19 cellular contexts compared by ENCODE assay signal in the genomic region with DNA sequence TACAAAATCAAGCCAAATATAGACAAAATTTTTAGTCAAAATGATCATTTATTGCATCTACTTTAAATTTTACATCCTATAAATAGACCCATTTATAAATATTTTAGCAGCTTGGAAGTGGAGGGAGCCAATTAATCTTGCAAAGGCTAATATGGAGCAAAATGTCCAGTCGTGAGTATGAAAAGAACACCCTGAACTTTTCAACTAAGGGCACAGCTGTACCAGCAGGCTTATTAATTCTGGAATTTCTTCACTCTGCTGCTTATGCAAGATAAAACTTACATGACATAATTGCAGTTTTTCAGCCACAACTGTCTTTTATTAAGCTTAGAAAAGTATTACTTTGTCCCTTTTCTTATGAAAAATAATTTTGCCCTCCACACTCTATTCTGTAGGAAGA. TPM values are rescaled to one million over a fixed set of nuclear protein-coding genes. Genes with fewer than 3 reads are reported as not detected.
DNase-seq lines count a peak whose midpoint lies in the region; ATAC-seq and TF ChIP-seq lines count a peak whose summit lies in the region.
"Had no signal": no experiment of that assay in that cellular context is flagged by ENCODE, and none has a peak within 500 bp of the region (broad histone marks: within the 10 kb centered on the region; RNA-seq: fewer than 3 reads in every experiment).

No MANE protein-coding gene starts in this region.

- H4K20me1 ChIP-seq in GM23248 (ENCODE audit: insufficient read depth), result no peaks in the 10 kb centered on the region

- H3K4me3 Mint-ChIP-seq in activated naive CD8-positive, alpha-beta T cell treated with anti-CD3 and anti-CD28 coated beads, Interleukin-2, amount 50 U/mL, for 24 hours, result no peak overlapping the region
- H3K4me3 Mint-ChIP-seq: mesothelial cell of epicardium had no signal

- DNase-seq in GM23248 (peak; percentile 37), choroid plexus epithelial cell (ENCODE audit: low read depth) (peak; percentile 83), iris pigment epithelial cell (ENCODE audit: low read depth) (peak; percentile 73), sciatic nerve (ENCODE audit: low spot score) (no peak), Peyer's patch (no peak), dermis blood vessel endothelial cell (no peak)
- no peak for DNase-seq in activated naive CD8-positive, alpha-beta T cell treated with anti-CD3 and anti-CD28 coated beads, Interleukin-2, amount 50 U/mL, for 24 hours
- DNase-seq: amygdala, COR-L47, GDM1, Kasumi-1, NCI-H1694 treated with DMSO at 0.1 percent for 48 hours, NCI-H446 treated with DMSO at 0.1 percent for 48 hours had no signal

- H3K36me3 ChIP-seq in GM23248 (ENCODE audit: low read depth) (no peaks in the 10 kb centered on the region), Peyer's patch (no peaks in the 10 kb centered on the region)

- H3K4me1 ChIP-seq in GM23248 (ENCODE audit: insufficient read depth), result no peaks in the 10 kb centered on the region
- H3K4me1 ChIP-seq in Peyer's patch, result no peaks in the 10 kb centered on the region

- no peaks in the 10 kb centered on the region for H3K79me2 ChIP-seq in GM23248 (ENCODE audit: insufficient read depth)

- TF ChIP-seq POLR2A in Peyer's patch (IDR thresholded peaks at IDR 0.05), result no peak

- no peak overlapping the region for H3K4me2 ChIP-seq in GM23248 (ENCODE audit: unreplicated experiment)

- 19 to 23% methylated on average over 1 of the region's 1 CpG for WGBS in GM23248 (ENCODE audit: low coverage in 1 of 2, low lambda C conversion rate in 2 of 2, missing lambda C conversion rate in 2 of 2), 2 experiments

- no peaks in the 10 kb centered on the region for H3K4me1 Mint-ChIP-seq in activated naive CD8-positive, alpha-beta T cell treated with anti-CD3 and anti-CD28 coated beads, Interleukin-2, amount 50 U/mL, for 24 hours

- no peaks in the 10 kb centered on the region for H3K9me2 ChIP-seq in GM23248 (ENCODE audit: insufficient read depth)

- H3K27me3 ChIP-seq in GM23248 (replicated peaks; ENCODE audit: insufficient read depth) (no peaks in the 10 kb centered on the region), Peyer's patch (no peaks in the 10 kb centered on the region)

- in situ Hi-C loops in GM23248 (cut with MboI), result no loop called here

- no peaks in the 10 kb centered on the region for H3K36me3 Mint-ChIP-seq in activated naive CD8-positive, alpha-beta T cell treated with anti-CD3 and anti-CD28 coated beads, Interleukin-2, amount 50 U/mL, for 24 hours (ENCODE audit: low read depth)
- H3K36me3 Mint-ChIP-seq: mesothelial cell of epicardium had no signal

- no peak overlapping the region for H2AFZ ChIP-seq in GM23248

- no peaks in the 10 kb centered on the region for H3K9me3 Mint-ChIP-seq in activated naive CD8-positive, alpha-beta T cell treated with anti-CD3 and anti-CD28 coated beads, Interleukin-2, amount 50 U/mL, for 24 hours
- H3K9me3 Mint-ChIP-seq: activated T-helper 2 cell treated with anti-CD3 and anti-CD28 coated beads, Interferon-gamma antibody, Interleukin-2, Interleukin-4, amounts not matched to agents 10 μg/mL and 5 μg/mL and 100 μg/mL, durations not matched to agents 14 hours and 24 hours and 36 hours; mesothelial cell of epicardium had no signal

- intact Hi-C loops in sciatic nerve (cut with DNase I), result no loop called here

- H3K27ac ChIP-seq in GM23248 (no peak overlapping the region), Peyer's patch (peak overlapping the region in 1 of 4 donors; percentile 32)
- H3K27ac ChIP-seq: HL-60 had no signal

- H3K4me3 ChIP-seq in GM23248 (no peak overlapping the region), choroid plexus epithelial cell (ENCODE audit: low read depth, low read length) (no peak overlapping the region), Peyer's patch (no peak overlapping the region)

- TF ChIP-seq CTCF in choroid plexus epithelial cell (conservative IDR thresholded peaks at IDR 0.05; ENCODE audit: low read depth, low read length) (no peak), Peyer's patch (IDR thresholded peaks at IDR 0.05) (no peak)

- ATAC-seq in sciatic nerve, result peak; percentile 97
- no peak for ATAC-seq in GM21737 (IDR thresholded peaks at IDR 0.05; ENCODE audit: unreplicated experiment)
- ATAC-seq in activated naive CD8-positive, alpha-beta T cell treated with anti-CD3 and anti-CD28 coated beads, Interleukin-2, amount 50 U/mL, for 24 hours, result no peak
- ATAC-seq: esophagus mucosa, SK-N-SH treated with all-trans-retinoic acid at 6 μM for 48 hours had no signal

- no peaks in the 10 kb centered on the region for H3K27me3 Mint-ChIP-seq in activated naive CD8-positive, alpha-beta T cell treated with anti-CD3 and anti-CD28 coated beads, Interleukin-2, amount 50 U/mL, for 24 hours

- H3K9me3 ChIP-seq in GM23248 (ENCODE audit: low read depth) (no peaks in the 10 kb centered on the region), Peyer's patch (no peaks in the 10 kb centered on the region)

- H3K9ac ChIP-seq in GM23248, result no peak overlapping the region

- no peak overlapping the region for H3K27ac Mint-ChIP-seq in activated naive CD8-positive, alpha-beta T cell treated with anti-CD3 and anti-CD28 coated beads, Interleukin-2, amount 50 U/mL, for 24 hours
- H3K27ac Mint-ChIP-seq: activated T-helper 2 cell treated with anti-CD3 and anti-CD28 coated beads, Interferon-gamma antibody, Interleukin-2, Interleukin-4, amounts not matched to agents 10 μg/mL and 5 μg/mL and 100 μg/mL, durations not matched to agents 14 hours and 24 hours and 36 hours had no signal

- H3F3A ChIP-seq in GM23248 (ENCODE audit: insufficient read depth), result no peaks in the 10 kb centered on the region

RNA-seq across cellular contexts. Expression of a gene that starts 22.9 kb away (rescaled TPM):
- total RNA-seq in GM23248 (2014; rRNA removed; shearing (Covaris generic)), result 42.4 and 43.3 TPM in 2 replicates
- 19.9 and 26.0 TPM in 2 replicates for polyA plus RNA-seq in GM23248 (2016; fragmentation: Nextera tagmentation; extraction: Ambion mirVana)
- total RNA-seq in sciatic nerve, result 183 TPM
- 10 to 100 TPM; 41.5 to 75.1 (median 59.3) TPM for total RNA-seq in Peyer's patch
- 23.8 and 39.2 TPM in 2 replicates for total RNA-seq in dermis blood vessel endothelial cell

RNA-seq across cellular contexts. Expression of a gene that starts 54.0 kb away (rescaled TPM):
- 0.22 TPM in 1 of 2 replicates, not detected in the other for total RNA-seq in GM23248 (2014; rRNA removed; shearing (Covaris generic))
- polyA plus RNA-seq in GM23248 (2016; fragmentation: Nextera tagmentation; extraction: Ambion mirVana), result 0.35 and 0.59 TPM in 2 replicates
- total RNA-seq in sciatic nerve (0.62 TPM), Peyer's patch (not detected), dermis blood vessel endothelial cell (under 0.01 TPM in 1 of 2 replicates, not detected in the other)
- total RNA-seq: activated T-helper 2 cell treated with anti-CD3 and anti-CD28 coated beads, Interferon-gamma antibody, Interleukin-2, Interleukin-4, amounts not matched to agents 10 μg/mL and 5 μg/mL and 100 μg/mL, durations not matched to agents 14 hours and 24 hours and 36 hours; esophagus mucosa had no signal

Comparison
In these comparisons a context has a peak if more than half of its experiments do, and no peak if none do; other contexts are left out.
1. DNase-seq: peak in GM23248 (single experiment), choroid plexus epithelial cell (single experiment) and iris pigment epithelial cell (single experiment); none in sciatic nerve (single experiment), Peyer's patch (0 of 3), activated naive CD8-positive, alpha-beta T cell treated with anti-CD3 and anti-CD28 coated beads, Interleukin-2, amount 50 U/mL, for 24 hours (single experiment) and dermis blood vessel endothelial cell (single experiment).